Comparison of ENCODE assay signal across 2 cellular contexts in the genomic region with DNA sequence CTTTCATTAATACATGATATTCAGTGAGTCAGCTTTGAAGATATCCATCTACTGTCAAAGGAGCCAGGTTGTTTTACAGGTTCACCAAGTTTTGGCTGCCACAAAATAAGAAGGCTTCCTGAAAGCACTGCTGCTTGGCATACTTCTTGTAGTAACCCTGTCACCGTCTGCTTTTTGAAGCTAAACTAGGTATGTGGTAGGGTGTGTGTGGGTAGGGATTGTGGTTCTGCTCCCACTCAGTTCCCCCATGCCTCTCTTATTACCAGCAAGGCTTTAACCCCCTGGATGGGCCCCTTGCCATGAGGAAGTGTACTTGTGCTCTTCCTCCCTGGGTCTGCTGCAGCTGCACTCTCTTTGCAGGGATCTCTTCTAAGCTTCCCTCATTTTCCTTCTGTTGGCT.
TF ChIP-seq lines count a peak whose summit lies in the region.

No MANE protein-coding gene starts in this region.

TF ChIP-seq in GM23338, 12 proteins besides CTCF, POLR2A, EP300 and RAD21 (continues in another document):
- TF ChIP-seq EZH2phosphoT487 (IDR thresholded peaks at IDR 0.05; ENCODE audit: unreplicated experiment) = no peak
- TF ChIP-seq, protein P1, sequence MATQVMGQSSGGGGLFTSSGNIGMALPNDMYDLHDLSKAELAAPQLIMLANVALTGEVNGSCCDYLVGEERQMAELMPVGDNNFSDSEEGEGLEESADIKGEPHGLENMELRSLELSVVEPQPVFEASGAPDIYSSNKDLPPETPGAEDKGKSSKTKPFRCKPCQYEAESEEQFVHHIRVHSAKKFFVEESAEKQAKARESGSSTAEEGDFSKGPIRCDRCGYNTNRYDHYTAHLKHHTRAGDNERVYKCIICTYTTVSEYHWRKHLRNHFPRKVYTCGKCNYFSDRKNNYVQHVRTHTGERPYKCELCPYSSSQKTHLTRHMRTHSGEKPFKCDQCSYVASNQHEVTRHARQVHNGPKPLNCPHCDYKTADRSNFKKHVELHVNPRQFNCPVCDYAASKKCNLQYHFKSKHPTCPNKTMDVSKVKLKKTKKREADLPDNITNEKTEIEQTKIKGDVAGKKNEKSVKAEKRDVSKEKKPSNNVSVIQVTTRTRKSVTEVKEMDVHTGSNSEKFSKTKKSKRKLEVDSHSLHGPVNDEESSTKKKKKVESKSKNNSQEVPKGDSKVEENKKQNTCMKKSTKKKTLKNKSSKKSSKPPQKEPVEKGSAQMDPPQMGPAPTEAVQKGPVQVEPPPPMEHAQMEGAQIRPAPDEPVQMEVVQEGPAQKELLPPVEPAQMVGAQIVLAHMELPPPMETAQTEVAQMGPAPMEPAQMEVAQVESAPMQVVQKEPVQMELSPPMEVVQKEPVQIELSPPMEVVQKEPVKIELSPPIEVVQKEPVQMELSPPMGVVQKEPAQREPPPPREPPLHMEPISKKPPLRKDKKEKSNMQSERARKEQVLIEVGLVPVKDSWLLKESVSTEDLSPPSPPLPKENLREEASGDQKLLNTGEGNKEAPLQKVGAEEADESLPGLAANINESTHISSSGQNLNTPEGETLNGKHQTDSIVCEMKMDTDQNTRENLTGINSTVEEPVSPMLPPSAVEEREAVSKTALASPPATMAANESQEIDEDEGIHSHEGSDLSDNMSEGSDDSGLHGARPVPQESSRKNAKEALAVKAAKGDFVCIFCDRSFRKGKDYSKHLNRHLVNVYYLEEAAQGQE (IDR thresholded peaks at IDR 0.05; ENCODE audit: unreplicated experiment) = no peak
- TF ChIP-seq ZNF114 (CRISPR knock-in tag; IDR thresholded peaks at IDR 0.05) = no peak
- no peak for TF ChIP-seq POLR2AphosphoS5 (IDR thresholded peaks at IDR 0.05; ENCODE audit: low read depth)
- TF ChIP-seq JUNB (IDR thresholded peaks at IDR 0.05; ENCODE audit: unreplicated experiment) = no peak
- TF ChIP-seq EZH2 (IDR thresholded peaks at IDR 0.05; ENCODE audit: low read depth, unreplicated experiment) = no peak
- TF ChIP-seq CREB1 (CRISPR knock-in tag; IDR thresholded peaks at IDR 0.05; ENCODE audit: low read depth) = no peak
- no peak for TF ChIP-seq NANOG (IDR thresholded peaks at IDR 0.05; ENCODE audit: borderline replicate concordance)
- TF ChIP-seq, protein P2, sequence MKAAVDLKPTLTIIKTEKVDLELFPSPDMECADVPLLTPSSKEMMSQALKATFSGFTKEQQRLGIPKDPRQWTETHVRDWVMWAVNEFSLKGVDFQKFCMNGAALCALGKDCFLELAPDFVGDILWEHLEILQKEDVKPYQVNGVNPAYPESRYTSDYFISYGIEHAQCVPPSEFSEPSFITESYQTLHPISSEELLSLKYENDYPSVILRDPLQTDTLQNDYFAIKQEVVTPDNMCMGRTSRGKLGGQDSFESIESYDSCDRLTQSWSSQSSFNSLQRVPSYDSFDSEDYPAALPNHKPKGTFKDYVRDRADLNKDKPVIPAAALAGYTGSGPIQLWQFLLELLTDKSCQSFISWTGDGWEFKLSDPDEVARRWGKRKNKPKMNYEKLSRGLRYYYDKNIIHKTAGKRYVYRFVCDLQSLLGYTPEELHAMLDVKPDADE (IDR thresholded peaks at IDR 0.05) = no peak
- TF ChIP-seq, protein P3, sequence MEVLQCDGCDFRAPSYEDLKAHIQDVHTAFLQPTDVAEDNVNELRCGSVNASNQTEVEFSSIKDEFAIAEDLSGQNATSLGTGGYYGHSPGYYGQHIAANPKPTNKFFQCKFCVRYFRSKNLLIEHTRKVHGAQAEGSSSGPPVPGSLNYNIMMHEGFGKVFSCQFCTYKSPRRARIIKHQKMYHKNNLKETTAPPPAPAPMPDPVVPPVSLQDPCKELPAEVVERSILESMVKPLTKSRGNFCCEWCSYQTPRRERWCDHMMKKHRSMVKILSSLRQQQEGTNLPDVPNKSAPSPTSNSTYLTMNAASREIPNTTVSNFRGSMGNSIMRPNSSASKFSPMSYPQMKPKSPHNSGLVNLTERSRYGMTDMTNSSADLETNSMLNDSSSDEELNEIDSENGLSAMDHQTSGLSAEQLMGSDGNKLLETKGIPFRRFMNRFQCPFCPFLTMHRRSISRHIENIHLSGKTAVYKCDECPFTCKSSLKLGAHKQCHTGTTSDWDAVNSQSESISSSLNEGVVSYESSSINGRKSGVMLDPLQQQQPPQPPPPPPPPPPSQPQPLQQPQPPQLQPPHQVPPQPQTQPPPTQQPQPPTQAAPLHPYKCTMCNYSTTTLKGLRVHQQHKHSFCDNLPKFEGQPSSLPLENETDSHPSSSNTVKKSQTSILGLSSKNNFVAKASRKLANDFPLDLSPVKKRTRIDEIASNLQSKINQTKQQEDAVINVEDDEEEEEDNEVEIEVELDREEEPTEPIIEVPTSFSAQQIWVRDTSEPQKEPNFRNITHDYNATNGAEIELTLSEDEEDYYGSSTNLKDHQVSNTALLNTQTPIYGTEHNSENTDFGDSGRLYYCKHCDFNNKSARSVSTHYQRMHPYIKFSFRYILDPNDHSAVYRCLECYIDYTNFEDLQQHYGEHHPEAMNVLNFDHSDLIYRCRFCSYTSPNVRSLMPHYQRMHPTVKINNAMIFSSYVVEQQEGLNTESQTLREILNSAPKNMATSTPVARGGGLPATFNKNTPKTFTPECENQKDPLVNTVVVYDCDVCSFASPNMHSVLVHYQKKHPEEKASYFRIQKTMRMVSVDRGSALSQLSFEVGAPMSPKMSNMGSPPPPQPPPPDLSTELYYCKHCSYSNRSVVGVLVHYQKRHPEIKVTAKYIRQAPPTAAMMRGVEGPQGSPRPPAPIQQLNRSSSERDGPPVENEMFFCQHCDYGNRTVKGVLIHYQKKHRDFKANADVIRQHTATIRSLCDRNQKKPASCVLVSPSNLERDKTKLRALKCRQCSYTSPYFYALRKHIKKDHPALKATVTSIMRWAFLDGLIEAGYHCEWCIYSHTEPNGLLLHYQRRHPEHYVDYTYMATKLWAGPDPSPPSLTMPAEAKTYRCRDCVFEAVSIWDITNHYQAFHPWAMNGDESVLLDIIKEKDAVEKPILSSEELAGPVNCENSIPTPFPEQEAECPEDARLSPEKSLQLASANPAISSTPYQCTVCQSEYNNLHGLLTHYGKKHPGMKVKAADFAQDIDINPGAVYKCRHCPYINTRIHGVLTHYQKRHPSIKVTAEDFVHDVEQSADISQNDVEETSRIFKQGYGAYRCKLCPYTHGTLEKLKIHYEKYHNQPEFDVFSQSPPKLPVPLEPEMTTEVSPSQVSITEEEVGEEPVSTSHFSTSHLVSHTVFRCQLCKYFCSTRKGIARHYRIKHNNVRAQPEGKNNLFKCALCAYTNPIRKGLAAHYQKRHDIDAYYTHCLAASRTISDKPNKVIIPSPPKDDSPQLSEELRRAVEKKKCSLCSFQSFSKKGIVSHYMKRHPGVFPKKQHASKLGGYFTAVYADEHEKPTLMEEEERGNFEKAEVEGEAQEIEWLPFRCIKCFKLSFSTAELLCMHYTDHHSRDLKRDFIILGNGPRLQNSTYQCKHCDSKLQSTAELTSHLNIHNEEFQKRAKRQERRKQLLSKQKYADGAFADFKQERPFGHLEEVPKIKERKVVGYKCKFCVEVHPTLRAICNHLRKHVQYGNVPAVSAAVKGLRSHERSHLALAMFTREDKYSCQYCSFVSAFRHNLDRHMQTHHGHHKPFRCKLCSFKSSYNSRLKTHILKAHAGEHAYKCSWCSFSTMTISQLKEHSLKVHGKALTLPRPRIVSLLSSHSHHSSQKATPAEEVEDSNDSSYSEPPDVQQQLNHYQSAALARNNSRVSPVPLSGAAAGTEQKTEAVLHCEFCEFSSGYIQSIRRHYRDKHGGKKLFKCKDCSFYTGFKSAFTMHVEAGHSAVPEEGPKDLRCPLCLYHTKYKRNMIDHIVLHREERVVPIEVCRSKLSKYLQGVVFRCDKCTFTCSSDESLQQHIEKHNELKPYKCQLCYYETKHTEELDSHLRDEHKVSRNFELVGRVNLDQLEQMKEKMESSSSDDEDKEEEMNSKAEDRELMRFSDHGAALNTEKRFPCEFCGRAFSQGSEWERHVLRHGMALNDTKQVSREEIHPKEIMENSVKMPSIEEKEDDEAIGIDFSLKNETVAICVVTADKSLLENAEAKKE (CRISPR knock-in tag; IDR thresholded peaks at IDR 0.05) = no peak

TF ChIP-seq in H1, 55 proteins besides CTCF, POLR2A, EP300 and RAD21:
- TF ChIP-seq TCF12 (IDR thresholded peaks at IDR 0.05; ENCODE audit: low read depth, low read length) (no peak), CBX8 (IDR thresholded peaks at IDR 0.05; ENCODE audit: borderline replicate concordance, low read depth, low read length) (no peak), TEAD4 (IDR thresholded peaks at IDR 0.05; ENCODE audit: low read depth, low read length) (no peak), RFX5 (IDR thresholded peaks at IDR 0.05; ENCODE audit: borderline replicate concordance, low read depth, low read length) (no peak)
